ENCODE assay signal across 14 cellular contexts in the genomic region with DNA sequence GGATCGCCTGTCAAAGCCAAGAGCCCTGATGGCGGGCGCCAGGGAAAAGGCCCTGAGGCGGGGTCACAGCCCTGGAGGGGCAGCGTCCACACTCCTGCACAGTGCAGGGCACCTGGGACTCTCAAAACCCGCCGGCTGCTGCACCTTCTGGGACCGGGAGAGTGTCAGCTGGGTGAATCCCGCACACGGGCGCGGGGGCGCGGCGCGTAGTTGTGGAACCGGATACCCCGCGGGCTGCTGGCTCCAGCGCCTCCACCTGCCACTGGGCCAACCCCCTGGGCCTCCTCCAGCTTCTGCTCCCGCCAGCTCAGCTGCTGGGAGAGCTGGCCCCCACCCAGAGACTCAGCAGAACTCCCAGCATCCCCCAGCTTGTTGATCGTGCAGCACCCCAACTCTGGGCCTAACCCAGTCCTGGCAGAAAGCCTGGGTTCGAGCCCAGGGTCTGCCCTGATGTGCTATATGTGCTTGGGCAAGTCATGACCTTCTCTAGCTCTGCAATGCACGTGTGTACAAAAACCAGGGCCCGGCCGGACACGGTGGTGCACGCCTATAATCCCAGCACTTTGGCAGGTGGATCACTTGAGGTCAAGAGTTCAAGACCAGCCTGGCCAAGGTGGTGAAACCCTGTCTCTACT. TPM values are rescaled to one million over a fixed set of nuclear protein-coding genes. Genes with fewer than 3 reads are reported as not detected.
DNase-seq lines count a peak whose midpoint lies in the region; ATAC-seq and TF ChIP-seq lines count a peak whose summit lies in the region.
"Had no signal": no experiment of that assay in that cellular context is flagged by ENCODE, and none has a peak within 500 bp of the region (broad histone marks: within the 10 kb centered on the region; RNA-seq: fewer than 3 reads in every experiment).

No MANE protein-coding gene starts in this region.

- H3K4me3 ChIP-seq in H7 (ENCODE audit: insufficient read depth, low read depth, low read length), result no peak overlapping the region
- H3K4me3 ChIP-seq: GM12878, GM23338, HAP-1 had no signal

- no peaks in the 10 kb centered on the region for H3K9me3 Mint-ChIP-seq in chondrocyte (ENCODE audit: low read depth)
- H3K9me3 Mint-ChIP-seq in stimulated activated memory B cell treated with anti-CD40 and anti-IgM and Interleukin-4, amounts not matched to agents 10 μg/mL and 1 μg/mL and 100 μg/mL, for 72 hours, result no peaks in the 10 kb centered on the region
- H3K9me3 Mint-ChIP-seq: CD4-positive, alpha-beta memory T cell; GM23338 had no signal

- H3K36me3 ChIP-seq in H7 (replicated peaks; ENCODE audit: control insufficient read depth, insufficient read depth, low read length), result peaks cover 6% of the 10 kb centered on the region
- H3K36me3 ChIP-seq: BE2C had no signal

- peaks cover 30% of the 10 kb centered on the region for H3K36me3 Mint-ChIP-seq in chondrocyte (ENCODE audit: low read depth)
- peaks cover 43% of the 10 kb centered on the region for H3K36me3 Mint-ChIP-seq in stimulated activated memory B cell treated with anti-CD40 and anti-IgM and Interleukin-4, amounts not matched to agents 10 μg/mL and 1 μg/mL and 100 μg/mL, for 72 hours

- peak; percentile 24 for ATAC-seq in stimulated activated memory B cell treated with anti-CD40 and anti-IgM and Interleukin-4, amounts not matched to agents 10 μg/mL and 1 μg/mL and 100 μg/mL, for 72 hours

- no peak overlapping the region for H3K4me3 Mint-ChIP-seq in chondrocyte (ENCODE audit: unreplicated experiment)
- no peak overlapping the region for H3K4me3 Mint-ChIP-seq in stimulated activated memory B cell treated with anti-CD40 and anti-IgM and Interleukin-4, amounts not matched to agents 10 μg/mL and 1 μg/mL and 100 μg/mL, for 72 hours
- H3K4me3 Mint-ChIP-seq: CD4-positive, alpha-beta memory T cell; GM23338 had no signal

- DNase-seq in H7, result peak; percentile 55
- DNase-seq in chondrocyte (ENCODE audit: low spot score), result peak; percentile 78
- peak; percentile 78 for DNase-seq in posterior vena cava (ENCODE audit: low spot score)
- DNase-seq in GOT3 (lab: John Stamatoyannopoulos, UW), result no peak
- DNase-seq in NCI-H1436 (lab: John Stamatoyannopoulos, UW), result no peak
- no peak for DNase-seq in AG20443 (ENCODE audit: low spot score)
- DNase-seq: BE2C; CD4-positive, alpha-beta memory T cell; DMS79 had no signal

- H3K27me3 Mint-ChIP-seq in chondrocyte (ENCODE audit: low read depth), result no peaks in the 10 kb centered on the region
- H3K27me3 Mint-ChIP-seq in stimulated activated memory B cell treated with anti-CD40 and anti-IgM and Interleukin-4, amounts not matched to agents 10 μg/mL and 1 μg/mL and 100 μg/mL, for 72 hours, result no peaks in the 10 kb centered on the region
- H3K27me3 Mint-ChIP-seq: CD4-positive, alpha-beta memory T cell had no signal

- no peaks in the 10 kb centered on the region for H3K27me3 ChIP-seq in H7 (ENCODE audit: control insufficient read depth, insufficient read depth, low read length)
- H3K27me3 ChIP-seq: BE2C had no signal

- intact Hi-C loops in posterior vena cava (cut with DNase I), result no loop called here

- H3K4me1 Mint-ChIP-seq in chondrocyte (ENCODE audit: low read depth), result no peaks in the 10 kb centered on the region
- no peaks in the 10 kb centered on the region for H3K4me1 Mint-ChIP-seq in stimulated activated memory B cell treated with anti-CD40 and anti-IgM and Interleukin-4, amounts not matched to agents 10 μg/mL and 1 μg/mL and 100 μg/mL, for 72 hours
- H3K4me1 Mint-ChIP-seq: GM23338 had no signal

- no peak for TF ChIP-seq CTCF in chondrocyte (IDR thresholded peaks at IDR 0.05)

- no peak overlapping the region for H3K27ac Mint-ChIP-seq in chondrocyte (ENCODE audit: unreplicated experiment)
- no peak overlapping the region for H3K27ac Mint-ChIP-seq in stimulated activated memory B cell treated with anti-CD40 and anti-IgM and Interleukin-4, amounts not matched to agents 10 μg/mL and 1 μg/mL and 100 μg/mL, for 72 hours
- H3K27ac Mint-ChIP-seq: GM23338 had no signal

RNA-seq across cellular contexts. Expression of a gene that starts 33.8 kb away (rescaled TPM):
- total RNA-seq in H7 (2014; rRNA removed; shearing (Covaris generic)), result 69.5 and 80.0 TPM in 2 replicates
- total RNA-seq in chondrocyte (49.1 to 53.4 TPM (median 51.7 TPM) in 3 replicates), posterior vena cava (10 to 100 TPM; 30.5 to 42.9 TPM)

RNA-seq across cellular contexts. Expression of a gene that starts 37.1 kb away (rescaled TPM):
- 0.07 TPM in 1 of 2 replicates, not detected in the other for total RNA-seq in H7 (2014; rRNA removed; shearing (Covaris generic))
- total RNA-seq in chondrocyte (not detected in 3 replicates), posterior vena cava (not detected)
- total RNA-seq: CD4-positive, alpha-beta memory T cell; G401 had no signal

RNA-seq across cellular contexts. Expression of a gene that starts 39.8 kb away (rescaled TPM):
- total RNA-seq in H7 (2014; rRNA removed; shearing (Covaris generic)), result under 0.01 TPM in 2 replicates
- total RNA-seq in chondrocyte (1,438 to 1,620 TPM (median 1,579 TPM) in 3 replicates), posterior vena cava (over 10,000 TPM; 12,584 to 18,986 TPM)
- total RNA-seq: G401, GM23338 had no signal

Comparison
In these comparisons a context has a peak if more than half of its experiments do, and no peak if none do; other contexts are left out.
1. DNase-seq: peak in H7 (single experiment), chondrocyte (single experiment) and posterior vena cava (single experiment); none in GOT3 (single experiment), NCI-H1436 (single experiment) and AG20443 (single experiment).
2. RNA of a gene that starts 39.8 kb away (total RNA-seq): 12,584 to 18,986 TPM in posterior vena cava and 1,438 to 1,620 TPM in chondrocyte; under 0.01 TPM in H7; every median in the first group is over 1,000 times any median in the second.